In the genomic region with DNA sequence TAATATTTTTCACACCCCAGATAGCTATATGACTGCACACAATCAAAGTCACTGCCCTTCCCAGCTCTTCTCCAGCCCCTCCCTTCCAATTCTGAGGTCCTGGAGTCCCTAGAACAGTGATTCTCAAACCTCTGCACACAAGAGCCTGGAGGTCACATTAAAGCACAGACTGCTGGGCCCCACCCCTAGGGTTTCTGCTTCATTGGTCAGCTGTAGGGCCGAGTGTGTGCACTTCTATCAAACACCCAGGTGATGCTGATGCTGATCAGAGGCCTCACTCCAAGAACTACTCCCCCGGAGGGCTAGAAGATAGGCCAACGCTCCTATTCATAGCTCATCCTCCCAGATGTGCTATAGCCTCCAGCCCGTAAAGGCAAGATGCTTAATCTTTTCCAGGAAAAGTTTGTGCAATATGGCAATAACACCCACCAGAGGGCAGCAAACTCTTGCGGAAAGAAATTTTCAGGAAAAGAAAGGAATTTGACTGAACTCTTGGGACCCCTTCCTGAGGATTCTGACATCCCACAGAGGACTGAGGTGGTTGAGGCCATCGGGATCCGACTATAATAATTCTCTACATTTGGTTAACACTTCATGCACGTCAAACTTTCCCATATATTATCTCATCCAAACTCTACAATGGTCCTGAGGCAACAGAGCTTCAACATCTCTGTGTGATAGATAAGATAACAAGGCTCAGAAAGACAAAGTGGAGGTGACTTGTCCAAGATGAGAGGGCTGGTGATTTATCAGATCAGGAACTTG, we compare ENCODE assay signal across 8 cellular contexts.
A peak's percentile ranks its signal among the peaks of the same experiment; 100 is the strongest.
DNase-seq lines count a peak whose midpoint lies in the region; ATAC-seq and TF ChIP-seq lines count a peak whose summit lies in the region.

No MANE protein-coding gene starts in this region.

- no peak overlapping the region for H3K27ac ChIP-seq in hepatocyte

- H3K9me3 ChIP-seq in hepatocyte (ENCODE audit: low read depth), result no peaks in the 10 kb centered on the region

- no peak overlapping the region for H2AFZ ChIP-seq in hepatocyte

- H3K9me2 ChIP-seq in hepatocyte (replicated peaks; ENCODE audit: insufficient read depth), result no peaks in the 10 kb centered on the region

- H3K9me3 Mint-ChIP-seq in activated naive CD4-positive, alpha-beta T cell treated with anti-CD3 and anti-CD28 coated beads, Interleukin-2, amount 50 U/mL, for 72 hours, result no peaks in the 10 kb centered on the region

- no peaks in the 10 kb centered on the region for H3K27me3 ChIP-seq in hepatocyte

- H3K79me2 ChIP-seq in hepatocyte, result no peaks in the 10 kb centered on the region

- no peak for DNase-seq in activated naive CD4-positive, alpha-beta T cell treated with anti-CD3 and anti-CD28 coated beads, Interleukin-2, amount 50 U/mL, for 72 hours (ENCODE audit: low spot score in 2 of 2)
- DNase-seq in activated naive CD4-positive, alpha-beta T cell treated with anti-CD3 and anti-CD28 coated beads, Interleukin-2, amount 50 U/mL, for 16 hours, result no peak
- DNase-seq in NCI-H146 (lab: John Stamatoyannopoulos, UW), result peak; percentile 65
- peak; percentile 57 for DNase-seq in amniotic epithelial cell (ENCODE audit: low read depth)
- peak; percentile 80 for DNase-seq in hepatocyte (ENCODE audit: low spot score)
- peak; percentile 34 for DNase-seq in stimulated activated CD8-positive, alpha-beta memory T cell treated with anti-CD3 and anti-CD28 coated beads, Interleukin-4, amount 100 ng/mL, for 48 hours
- no peak for DNase-seq in NCI-H187 (lab: John Stamatoyannopoulos, UW)
- DNase-seq in putamen (ENCODE audit: low spot score), result no peak

- peak; percentile 43 to 67 for ATAC-seq in activated naive CD4-positive, alpha-beta T cell treated with anti-CD3 and anti-CD28 coated beads, Interleukin-2, amount 50 U/mL, for 72 hours

- H3K36me3 Mint-ChIP-seq in activated naive CD4-positive, alpha-beta T cell treated with anti-CD3 and anti-CD28 coated beads, Interleukin-2, amount 50 U/mL, for 72 hours, result no peaks in the 10 kb centered on the region

- no peaks in the 10 kb centered on the region for H4K20me1 ChIP-seq in hepatocyte (ENCODE audit: insufficient read depth, poor library complexity, severe bottlenecking)

- no peaks in the 10 kb centered on the region for H3K4me1 ChIP-seq in hepatocyte (ENCODE audit: insufficient read depth)

- H3K27ac Mint-ChIP-seq in activated naive CD4-positive, alpha-beta T cell treated with anti-CD3 and anti-CD28 coated beads, Interleukin-2, amount 50 U/mL, for 72 hours, result no peak overlapping the region

- H3K4me2 ChIP-seq in hepatocyte, result no peak overlapping the region

- no peak overlapping the region for H3K4me3 ChIP-seq in hepatocyte

- no peaks in the 10 kb centered on the region for H3K36me3 ChIP-seq in hepatocyte (replicated peaks; ENCODE audit: insufficient read depth, low read depth)

- peak; percentile 95 for TF ChIP-seq CTCF in hepatocyte (IDR thresholded peaks at IDR 0.05; ENCODE audit: poor library complexity)

- 1% methylated on average over 8 of the region's 8 CpGs for WGBS in hepatocyte (ENCODE audit: low lambda C conversion rate, missing lambda C conversion rate)

Comparison
In these comparisons a context has a peak if more than half of its experiments do, and no peak if none do; other contexts are left out.
1. DNase-seq: peak in NCI-H146 (single experiment), amniotic epithelial cell (single experiment), hepatocyte (single experiment) and stimulated activated CD8-positive, alpha-beta memory T cell treated with anti-CD3 and anti-CD28 coated beads, Interleukin-4, amount 100 ng/mL, for 48 hours (single experiment); none in activated naive CD4-positive, alpha-beta T cell treated with anti-CD3 and anti-CD28 coated beads, Interleukin-2, amount 50 U/mL, for 72 hours (0 of 2), activated naive CD4-positive, alpha-beta T cell treated with anti-CD3 and anti-CD28 coated beads, Interleukin-2, amount 50 U/mL, for 16 hours (single experiment), NCI-H187 (0 of 2) and putamen (single experiment).